In genomic region chr4:165185448-165185847, GRCh38 we compare ENCODE assay signal across 23 cellular contexts.
"Had no signal": no experiment of that assay in that cellular context is flagged by ENCODE, and none has a peak within 500 bp of the region (broad histone marks: within the 10 kb centered on the region; RNA-seq: fewer than 3 reads in every experiment).

No MANE protein-coding gene starts in this region.

- H3K9me3 ChIP-seq: lower lobe of right lung, mucosa of descending colon, ovary, right atrium auricular region, suprapubic skin, thoracic aorta, transverse colon, upper lobe of left lung, vagina had no signal

- H3K27me3 ChIP-seq: ovary, right atrium auricular region, suprapubic skin, transverse colon, upper lobe of left lung, vagina had no signal

- ATAC-seq: left ventricle myocardium superior; lower lobe of right lung; mucosa of descending colon; naive thymus-derived CD4-positive, alpha-beta T cell; natural killer cell treated with Interleukin-12 subunit alpha and Interleukin-12 subunit beta and Interleukin-15 and Interleukin-18, amount 100 ng/mL, for 72 hours; sciatic nerve had no signal

- H3K4me1 ChIP-seq: lower lobe of right lung, right atrium auricular region, suprapubic skin, transverse colon, upper lobe of left lung, vagina had no signal

- DNase-seq: head of caudate nucleus; hypothalamus; islet precursor cell; left ventricle myocardium superior; lower lobe of right lung; midbrain; mucosa of descending colon; naive thymus-derived CD4-positive, alpha-beta T cell; ovary; stimulated activated CD4-positive, alpha-beta T cell treated with anti-CD3 and anti-CD28 coated beads, Interleukin-12 subunit alpha, Interleukin-12 subunit beta, amount 100 ng/mL, for 4 hours; stimulated activated CD4-positive, alpha-beta T cell treated with anti-CD3 and anti-CD28 coated beads, Interleukin-15, amount 100 ng/mL, for 24 hours; stimulated activated CD4-positive, alpha-beta T cell treated with anti-CD3 and anti-CD28 coated beads, Interleukin-2, amount 100 ng/mL, for 24 hours; stimulated activated CD4-positive, alpha-beta T cell treated with anti-CD3 and anti-CD28 coated beads, Interleukin-4, amount 100 ng/mL, for 1 hour; stimulated activated naive CD4-positive, alpha-beta T cell; transverse colon; upper lobe of left lung had no signal

- H3K4me3 ChIP-seq: lower lobe of right lung, mucosa of descending colon, ovary, right atrium auricular region, skin epidermis, suprapubic skin, thoracic aorta, transverse colon, upper lobe of left lung, vagina had no signal

- H3K36me3 ChIP-seq: lower lobe of right lung, ovary, right atrium auricular region, suprapubic skin, thoracic aorta, transverse colon, upper lobe of left lung, vagina had no signal

- H3K27ac ChIP-seq: lower lobe of right lung, ovary, right atrium auricular region, skin epidermis, suprapubic skin, thoracic aorta, transverse colon, upper lobe of left lung, vagina had no signal
